18 cellular contexts compared by ENCODE assay signal in genomic region chr16:49658491-49658890, GRCh38.
DNase-seq lines count a peak whose midpoint lies in the region; ATAC-seq and TF ChIP-seq lines count a peak whose summit lies in the region.
"Had no signal": no experiment of that assay in that cellular context is flagged by ENCODE, and none has a peak within 500 bp of the region (broad histone marks: within the 10 kb centered on the region; RNA-seq: fewer than 3 reads in every experiment).

No MANE protein-coding gene starts in this region.

- peak overlapping the region; percentile 52 for H3K18ac ChIP-seq in neuronal stem cell (ENCODE audit: low read length)

- H3K4me3 Mint-ChIP-seq in GM23338 (no peak overlapping the region), glutamatergic neuron (ENCODE audit: unreplicated experiment) (no peak overlapping the region)
- H3K4me3 Mint-ChIP-seq: CD8-positive, alpha-beta memory T cell; HFFc6 had no signal

- H3K79me1 ChIP-seq in neuronal stem cell (ENCODE audit: low read depth, low read length) = peaks cover 7% of the 10 kb centered on the region

- H3K36me3 Mint-ChIP-seq in GM23338 (ENCODE audit: low read depth) (no peaks in the 10 kb centered on the region), glutamatergic neuron (ENCODE audit: unreplicated experiment) (no peaks in the 10 kb centered on the region)
- H3K36me3 Mint-ChIP-seq: CD8-positive, alpha-beta memory T cell had no signal

- H3K14ac ChIP-seq in neuronal stem cell (ENCODE audit: low read length) = no peak overlapping the region

- no peaks in the 10 kb centered on the region for H3K9me2 ChIP-seq in GM23338 (ENCODE audit: insufficient read depth)

- no CpG with 5 or more reads among the region's 9 CpGs for WGBS in neuronal stem cell (ENCODE audit: extremely low coverage in 2 of 2, insufficient read length in 2 of 2, insufficient replicate concordance in 1 of 2), 2 donors

- no peaks in the 10 kb centered on the region for H3F3A ChIP-seq in GM23338 (replicated peaks; ENCODE audit: low read depth)

- no peak overlapping the region for H4K8ac ChIP-seq in neuronal stem cell (ENCODE audit: low read depth, low read length)

- H3K36me3 ChIP-seq in GM23338 (ENCODE audit: insufficient read depth) (no peaks in the 10 kb centered on the region), neuronal stem cell (replicated peaks in 1 of 2; ENCODE audit: control insufficient read depth in 2 of 2, insufficient read depth in 2 of 2, low read length in 2 of 2) (peaks cover 0 to 1% of the 10 kb centered on the region in 2 donors)
- H3K36me3 ChIP-seq: SJSA1 had no signal

- no peak overlapping the region for H3K4me3 ChIP-seq in GM23338
- no peak overlapping the region for H3K4me3 ChIP-seq in neuronal stem cell (ENCODE audit: low read length in 2 of 2)
- H3K4me3 ChIP-seq: SJSA1 had no signal

- no peak overlapping the region for H2BK12ac ChIP-seq in neuronal stem cell (ENCODE audit: low read length)

- no peaks in the 10 kb centered on the region for H3K9me3 Mint-ChIP-seq in GM23338
- H3K9me3 Mint-ChIP-seq in glutamatergic neuron (ENCODE audit: unreplicated experiment) = peaks cover 14% of the 10 kb centered on the region
- H3K9me3 Mint-ChIP-seq: CD8-positive, alpha-beta memory T cell had no signal

- no peak overlapping the region for H2BK15ac ChIP-seq in neuronal stem cell (ENCODE audit: low read length)

- no peaks in the 10 kb centered on the region for H4K20me1 ChIP-seq in GM23338 (replicated peaks; ENCODE audit: insufficient read depth)

- no peak overlapping the region for H2BK5ac ChIP-seq in neuronal stem cell (ENCODE audit: low read length)

- ATAC-seq in GM23338 = no peak; the same call in 2 of the 3 replicates
- ATAC-seq: PC-3 had no signal

- H3K27ac ChIP-seq in GM23338 (ENCODE audit: low read depth) = no peak overlapping the region
- H3K27ac ChIP-seq in neuronal stem cell (replicated peaks; ENCODE audit: low read length) = no peak overlapping the region
- H3K27ac ChIP-seq: SJSA1 had no signal

- H3K27me3 Mint-ChIP-seq in GM23338 (ENCODE audit: insufficient read depth, low read depth, poor library complexity) (peaks cover 5% of the 10 kb centered on the region), glutamatergic neuron (ENCODE audit: unreplicated experiment) (peaks cover 16% of the 10 kb centered on the region)

- H3K4me1 ChIP-seq in GM23338 (ENCODE audit: insufficient read depth) (no peaks in the 10 kb centered on the region), neuronal stem cell (ENCODE audit: control insufficient read depth in 2 of 2, insufficient read depth in 1 of 2, low read depth in 1 of 2, low read length in 2 of 2) (peaks cover 1 to 12% of the 10 kb centered on the region in 2 donors)

- no peak overlapping the region for H3K4ac ChIP-seq in neuronal stem cell (ENCODE audit: low read length)

- H2AFZ ChIP-seq in GM23338 (no peak overlapping the region), neuronal stem cell (ENCODE audit: low read length) (no peak overlapping the region)

- TF ChIP-seq CTCF in GM23338 (conservative IDR thresholded peaks at IDR 0.05; ENCODE audit: low read depth in 2 of 2) (no peak), glutamatergic neuron (IDR thresholded peaks at IDR 0.05; ENCODE audit: partially characterized antibody, unreplicated experiment) (no peak)

- H3K4me1 Mint-ChIP-seq in GM23338 (peaks cover 45% of the 10 kb centered on the region), glutamatergic neuron (ENCODE audit: low read depth, unreplicated experiment) (peaks cover 35% of the 10 kb centered on the region)
- H3K4me1 Mint-ChIP-seq: CD8-positive, alpha-beta memory T cell had no signal

- H3K4me2 ChIP-seq in GM23338 = no peak overlapping the region
- no peak overlapping the region for H3K4me2 ChIP-seq in neuronal stem cell (ENCODE audit: insufficient read depth, low read length, poor library complexity, severe bottlenecking)

- H2AK5ac ChIP-seq in neuronal stem cell (ENCODE audit: low read depth, low read length) = peak overlapping the region; percentile 47

- no peak overlapping the region for H2BK120ac ChIP-seq in neuronal stem cell (ENCODE audit: low read depth, low read length)

- H3K9ac ChIP-seq in neuronal stem cell (ENCODE audit: low read depth, low read length, poor library complexity) = peak overlapping the region; percentile 24

- DNase-seq in A172 (ENCODE audit: low spot score) (peak; percentile 7), GM23338 (ENCODE audit: low spot score) (no peak), glutamatergic neuron (no peak), neuronal stem cell (ENCODE audit: low spot score) (no peak), germinal center (ENCODE audit: low spot score) (no peak), anterior cingulate cortex (lab: John Stamatoyannopoulos, UW) (no peak)
- no peak for DNase-seq in stimulated activated naive CD4-positive, alpha-beta T cell (lab: John Stamatoyannopoulos, UW)
- DNase-seq: C1 segment of cervical spinal cord; CD8-positive, alpha-beta memory T cell; DMS53; HFFc6; KG1; NCI-H1105 treated with DMSO at 0.1 percent for 48 hours; NCI-H1694 treated with DMSO at 0.1 percent for 48 hours; NCI-H2107; PC-3; RPMI8226 had no signal

- no peaks in the 10 kb centered on the region for H3K9me3 ChIP-seq in neuronal stem cell (replicated peaks in 1 of 2; ENCODE audit: control insufficient read depth in 2 of 2, insufficient read depth in 1 of 2, low read depth in 1 of 2, low read length in 2 of 2)
- H3K9me3 ChIP-seq: SJSA1 had no signal

- no peaks in the 10 kb centered on the region for H3K27me3 ChIP-seq in GM23338 (ENCODE audit: insufficient read depth)
- no peaks in the 10 kb centered on the region for H3K27me3 ChIP-seq in neuronal stem cell (ENCODE audit: control insufficient read depth in 3 of 3, insufficient read depth in 3 of 3, low read depth in 1 of 3, low read length in 3 of 3)
- H3K27me3 ChIP-seq: SJSA1 had no signal

- H4K91ac ChIP-seq in neuronal stem cell (ENCODE audit: low read depth, low read length, poor library complexity) = no peak overlapping the region

- H3K23ac ChIP-seq in neuronal stem cell (ENCODE audit: low read depth, low read length, poor library complexity) = peak overlapping the region; percentile 2

- 0 out of 2 replicates have a peak overlapping the region, but pooled peaks have one; percentile 34 for H3K27ac Mint-ChIP-seq in GM23338
- H3K27ac Mint-ChIP-seq in glutamatergic neuron (ENCODE audit: unreplicated experiment) = peak overlapping the region; percentile 52
- H3K27ac Mint-ChIP-seq: CD8-positive, alpha-beta memory T cell; HFFc6 had no signal

- H3K79me2 ChIP-seq in GM23338 (replicated peaks; ENCODE audit: insufficient read depth) = no peaks in the 10 kb centered on the region; the same call in 1 of the 2 replicates

TF ChIP-seq in GM23338, 12 proteins besides CTCF, POLR2A, EP300 and RAD21 (continues in another document):
- TF ChIP-seq EZH2 (IDR thresholded peaks at IDR 0.05; ENCODE audit: low read depth, unreplicated experiment) = no peak
- TF ChIP-seq ZNF114 (CRISPR knock-in tag; IDR thresholded peaks at IDR 0.05) = no peak
- TF ChIP-seq STAT1 (IDR thresholded peaks at IDR 0.05; ENCODE audit: unreplicated experiment) = no peak
- TF ChIP-seq POLR2AphosphoS5 (IDR thresholded peaks at IDR 0.05; ENCODE audit: low read depth) = no peak
- TF ChIP-seq JUNB (IDR thresholded peaks at IDR 0.05; ENCODE audit: unreplicated experiment) = no peak
- TF ChIP-seq ZNF331 (CRISPR knock-in tag; IDR thresholded peaks at IDR 0.05; ENCODE audit: low read depth) = no peak
- no peak for TF ChIP-seq EZH2phosphoT487 (IDR thresholded peaks at IDR 0.05; ENCODE audit: unreplicated experiment)
- no peak for TF ChIP-seq NANOG (IDR thresholded peaks at IDR 0.05; ENCODE audit: borderline replicate concordance)
- no peak for TF ChIP-seq ETS1 (IDR thresholded peaks at IDR 0.05)
- TF ChIP-seq CREB1 (CRISPR knock-in tag; IDR thresholded peaks at IDR 0.05; ENCODE audit: low read depth) = no peak
